In the genomic region with DNA sequence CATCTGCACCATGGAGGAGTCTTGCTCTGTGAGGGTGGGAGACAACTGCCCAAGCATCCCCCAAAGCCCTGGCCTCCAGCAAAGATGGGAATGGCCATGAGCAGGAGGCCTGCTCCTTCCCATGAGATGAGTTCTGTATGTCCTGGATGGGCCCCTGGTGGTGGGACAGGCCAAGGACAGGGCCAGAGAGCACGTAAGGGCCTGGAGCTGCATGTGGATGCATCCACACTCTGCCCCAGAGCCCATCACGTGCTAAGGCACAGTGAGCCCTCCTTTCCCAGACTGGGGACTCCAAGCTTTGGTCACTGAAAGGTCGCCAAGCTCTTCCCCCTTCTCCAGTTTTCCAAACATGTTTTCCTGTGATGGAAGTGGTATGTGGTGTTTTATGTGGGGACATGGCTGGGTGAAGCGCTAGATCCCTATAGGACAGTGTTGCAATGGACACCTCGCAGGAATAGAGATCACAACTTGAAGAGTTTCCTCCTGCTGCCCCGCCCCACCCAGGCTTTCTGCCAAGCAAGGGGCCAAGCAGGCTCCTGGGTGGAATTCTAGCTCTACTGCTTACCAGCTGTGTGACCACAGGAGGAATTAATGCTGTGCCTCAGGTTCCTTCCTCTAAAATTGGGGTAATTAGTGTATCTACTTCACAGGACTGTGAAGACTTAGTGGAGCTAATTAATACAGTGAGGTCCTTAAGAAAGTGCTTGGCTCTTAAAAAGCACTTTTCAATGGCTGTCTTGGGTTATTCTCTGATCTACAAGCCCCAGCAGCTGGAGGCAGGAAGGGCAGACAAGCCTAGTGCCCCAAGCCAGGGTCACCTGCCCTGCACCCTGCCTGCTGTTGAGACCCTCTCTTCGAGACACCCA, we compare ENCODE assay signal across 9 cellular contexts.
A peak's percentile ranks its signal among the peaks of the same experiment; 100 is the strongest.
DNase-seq lines count a peak whose midpoint lies in the region; ATAC-seq and TF ChIP-seq lines count a peak whose summit lies in the region.
"Had no signal": no experiment of that assay in that cellular context is flagged by ENCODE, and none has a peak within 500 bp of the region (broad histone marks: within the 10 kb centered on the region; RNA-seq: fewer than 3 reads in every experiment).

No MANE protein-coding gene starts in this region.

- peak; percentile 19 for TF ChIP-seq CTCF in choroid plexus epithelial cell (conservative IDR thresholded peaks at IDR 0.05; ENCODE audit: low read depth, low read length)

- H3K27me3 Mint-ChIP-seq in CD4-positive, alpha-beta memory T cell, result no peaks in the 10 kb centered on the region

- no peaks in the 10 kb centered on the region for H3K9me3 Mint-ChIP-seq in CD4-positive, alpha-beta memory T cell

- peaks cover 38 to 77% (median 51%) of the 10 kb centered on the region in 4 donors for H3K4me1 Mint-ChIP-seq in CD4-positive, alpha-beta memory T cell

- CTCF ChIA-PET in CD4-positive, alpha-beta memory T cell (lab: Charles Lee; ENCODE audit: partially characterized antibody), result interaction anchor here (1.5 kb wide), 1 partner anchor 56 kb away, joined by 4 read pairs; no protein-coding TSS in a partner anchor

- peak overlapping the region in 1 of 8 donors; percentile 16 for H3K4me3 Mint-ChIP-seq in CD4-positive, alpha-beta memory T cell

- ATAC-seq in HG02938 (IDR thresholded peaks at IDR 0.05; ENCODE audit: unreplicated experiment) (no peak), GM18517 (IDR thresholded peaks at IDR 0.05; ENCODE audit: unreplicated experiment) (no peak), GM21576 (IDR thresholded peaks at IDR 0.05; ENCODE audit: unreplicated experiment) (no peak)

- H3K4me1 ChIP-seq in CD4-positive, alpha-beta memory T cell (ENCODE audit: insufficient read depth, low read length), result peaks cover 69% of the 10 kb centered on the region

- no peaks in the 10 kb centered on the region for H3K27me3 ChIP-seq in CD4-positive, alpha-beta memory T cell (ENCODE audit: insufficient read depth, low read length)

- peak overlapping the region in 5 of 7 donors; percentile 44 to 81 (median 55) for H3K27ac Mint-ChIP-seq in CD4-positive, alpha-beta memory T cell

- no peak overlapping the region for H3K27ac ChIP-seq in CD4-positive, alpha-beta memory T cell (ENCODE audit: low read depth, low read length)
- H3K27ac ChIP-seq: parathyroid adenoma had no signal

- peaks cover 4% of the 10 kb centered on the region for H3K36me3 ChIP-seq in CD4-positive, alpha-beta memory T cell (ENCODE audit: insufficient read depth, low read length)

- intact Hi-C loops in CD4-positive, alpha-beta memory T cell (cut with micrococcal nuclease), result no loop called here

- H3K4me3 ChIP-seq in CD4-positive, alpha-beta memory T cell (ENCODE audit: low read length in 2 of 2), result no peak overlapping the region
- no peak overlapping the region for H3K4me3 ChIP-seq in choroid plexus epithelial cell (ENCODE audit: low read depth, low read length)

- no peak for DNase-seq in CD4-positive, alpha-beta memory T cell
- DNase-seq in LoVo (ENCODE audit: low spot score) (peak; percentile 24), choroid plexus epithelial cell (ENCODE audit: low read depth) (peak; percentile 85), mucosa of gallbladder (ENCODE audit: low spot score) (peak; percentile 50), GOT3 (lab: John Stamatoyannopoulos, UW) (no peak)

- H3K9me3 ChIP-seq in CD4-positive, alpha-beta memory T cell (ENCODE audit: control insufficient read depth in 1 of 2, low read length in 2 of 2), result no peaks in the 10 kb centered on the region

- POLR2A ChIA-PET in CD4-positive, alpha-beta memory T cell (lab: Charles Lee; ENCODE audit: partially characterized antibody), result no interaction called here

- peaks cover 0 to 25% of the 10 kb centered on the region in 2 donors for H3K36me3 Mint-ChIP-seq in CD4-positive, alpha-beta memory T cell

Comparison
In these comparisons a context has a peak if more than half of its experiments do, and no peak if none do; other contexts are left out.
1. DNase-seq: peak in LoVo (single experiment), choroid plexus epithelial cell (single experiment) and mucosa of gallbladder (single experiment); none in CD4-positive, alpha-beta memory T cell (0 of 5) and GOT3 (single experiment).